1 cellular context compared by ENCODE assay signal in genomic region chr2:23940976-23941605, GRCh38.
TF ChIP-seq lines count a peak whose summit lies in the region.

No MANE protein-coding gene starts in this region.

TF ChIP-seq in H1, 55 proteins besides CTCF, POLR2A, EP300 and RAD21 (continued from another document):
- no peak for TF ChIP-seq ATF3 (IDR thresholded peaks at IDR 0.05; ENCODE audit: insufficient read depth, low read depth, low read length)
- TF ChIP-seq SP2 (IDR thresholded peaks at IDR 0.05; ENCODE audit: low read length): no peak
- no peak for TF ChIP-seq PHF8 (conservative IDR thresholded peaks at IDR 0.05; ENCODE audit: low read depth, low read length)
- TF ChIP-seq BRCA1 (IDR thresholded peaks at IDR 0.05; ENCODE audit: low read depth, low read length): no peak
- TF ChIP-seq E2F6 (IDR thresholded peaks at IDR 0.05): no peak
